Comparison of ENCODE assay signal across 8 cellular contexts in the genomic region with DNA sequence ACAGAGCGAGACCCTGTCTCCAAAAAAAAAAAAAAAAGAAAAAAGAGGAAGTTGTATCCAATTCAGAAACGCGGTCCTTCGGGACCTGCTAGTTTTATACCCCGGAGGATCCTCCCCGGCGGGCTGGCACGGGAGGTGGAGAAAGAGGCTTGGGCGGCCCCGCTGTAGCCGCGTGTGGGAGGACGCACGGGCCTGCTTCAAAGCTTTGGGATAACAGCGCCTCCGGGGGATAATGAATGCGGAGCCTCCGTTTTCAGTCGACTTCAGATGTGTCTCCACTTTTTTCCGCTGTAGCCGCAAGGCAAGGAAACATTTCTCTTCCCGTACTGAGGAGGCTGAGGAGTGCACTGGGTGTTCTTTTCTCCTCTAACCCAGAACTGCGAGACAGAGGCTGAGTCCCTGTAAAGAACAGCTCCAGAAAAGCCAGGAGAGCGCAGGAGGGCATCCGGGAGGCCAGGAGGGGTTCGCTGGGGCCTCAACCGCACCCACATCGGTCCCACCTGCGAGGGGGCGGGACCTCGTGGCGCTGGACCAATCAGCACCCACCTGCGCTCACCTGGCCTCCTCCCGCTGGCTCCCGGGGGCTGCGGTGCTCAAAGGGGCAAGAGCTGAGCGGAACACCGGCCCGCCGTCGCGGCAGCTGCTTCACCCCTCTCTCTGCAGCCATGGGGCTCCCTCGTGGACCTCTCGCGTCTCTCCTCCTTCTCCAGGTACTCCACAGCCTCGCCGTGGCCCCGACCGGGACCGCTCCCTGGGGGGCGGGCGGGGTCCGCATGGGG. TPM values are rescaled to one million over a fixed set of nuclear protein-coding genes. Genes with fewer than 3 reads are reported as not detected.
DNase-seq lines count a peak whose midpoint lies in the region; ATAC-seq and TF ChIP-seq lines count a peak whose summit lies in the region.

Gene CDH3, plus strand, starts transcription at position 596 of the 779 bp plus-strand sequence. Its CDS starts 70 bp downstream, at position 666.

- TF ChIP-seq CTCF in chondrocyte (IDR thresholded peaks at IDR 0.05) = no peak

- peaks cover 0 to 30% of the 10 kb centered on the region in 2 donors for H3K4me1 ChIP-seq in muscle layer of duodenum (ENCODE audit: control insufficient read depth in 1 of 2, insufficient read depth in 2 of 2, low read length in 2 of 2)

- H3K27me3 ChIP-seq in muscle layer of duodenum (ENCODE audit: low read depth, low read length) = peaks cover 32% of the 10 kb centered on the region

- no peak within 1 kb of the TSS for H3K27ac Mint-ChIP-seq in activated CD4-positive, alpha-beta memory T cell treated with anti-CD3 and anti-CD28 coated beads for 36 hours
- no peak within 1 kb of the TSS for H3K27ac Mint-ChIP-seq in activated CD4-positive, alpha-beta memory T cell treated with anti-CD3 and anti-CD28 coated beads, Interleukin-2, amount 10 ng/mL, durations not matched to agents 7 days and 5 days
- H3K27ac Mint-ChIP-seq in chondrocyte (ENCODE audit: unreplicated experiment) = peak within 1 kb of the TSS; percentile 12

- no peak for ATAC-seq in HG02571 (IDR thresholded peaks at IDR 0.05; ENCODE audit: unreplicated experiment)
- no peak for ATAC-seq in HG03520 (IDR thresholded peaks at IDR 0.05; ENCODE audit: unreplicated experiment)

- peaks cover 29% of the 10 kb centered on the region for H3K4me1 Mint-ChIP-seq in activated CD4-positive, alpha-beta memory T cell treated with anti-CD3 and anti-CD28 coated beads for 36 hours (ENCODE audit: low read depth)
- H3K4me1 Mint-ChIP-seq in activated CD4-positive, alpha-beta memory T cell treated with anti-CD3 and anti-CD28 coated beads, Interleukin-2, amount 10 ng/mL, durations not matched to agents 7 days and 5 days = peaks cover 13% of the 10 kb centered on the region
- peaks cover 18% of the 10 kb centered on the region for H3K4me1 Mint-ChIP-seq in chondrocyte (ENCODE audit: low read depth)

- peak within 1 kb of the TSS; percentile 26 to 52 for H3K4me3 ChIP-seq in muscle layer of duodenum (ENCODE audit: low read depth in 1 of 2, low read length in 2 of 2)

- CTCF ChIA-PET in activated CD4-positive, alpha-beta memory T cell treated with anti-CD3 and anti-CD28 coated beads for 36 hours (lab: Charles Lee) = interaction anchor here (0.9 to 1.2 kb wide), 2 partner anchors 54 to 154 kb away, joined by 3 read pairs; no protein-coding TSS in a partner anchor
- CTCF ChIA-PET in activated CD4-positive, alpha-beta memory T cell treated with anti-CD3 and anti-CD28 coated beads, Interleukin-2, amount 10 ng/mL, durations not matched to agents 7 days and 5 days (lab: Charles Lee) = no interaction called here

- H3K27ac ChIP-seq in muscle layer of duodenum (ENCODE audit: low read length) = no peak within 1 kb of the TSS

- H3K4me3 Mint-ChIP-seq in activated CD4-positive, alpha-beta memory T cell treated with anti-CD3 and anti-CD28 coated beads for 36 hours = peak within 1 kb of the TSS; percentile 60
- H3K4me3 Mint-ChIP-seq in activated CD4-positive, alpha-beta memory T cell treated with anti-CD3 and anti-CD28 coated beads, Interleukin-2, amount 10 ng/mL, durations not matched to agents 7 days and 5 days = no peak within 1 kb of the TSS
- H3K4me3 Mint-ChIP-seq in chondrocyte (ENCODE audit: unreplicated experiment) = peak within 1 kb of the TSS; percentile 63

- DNase-seq in activated CD4-positive, alpha-beta memory T cell treated with anti-CD3 and anti-CD28 coated beads for 36 hours = peak; percentile 40
- no peak for DNase-seq in activated CD4-positive, alpha-beta memory T cell treated with anti-CD3 and anti-CD28 coated beads, Interleukin-2, amount 10 ng/mL, durations not matched to agents 7 days and 5 days
- peak; percentile 63 for DNase-seq in NCI-H748 treated with DMSO at 0.1 percent for 48 hours (lab: John Stamatoyannopoulos, UW)
- no peak for DNase-seq in chondrocyte (ENCODE audit: low spot score)
- no peak for DNase-seq in effector CD8-positive, alpha-beta T cell (lab: John Stamatoyannopoulos, UW)

- POLR2A ChIA-PET in activated CD4-positive, alpha-beta memory T cell treated with anti-CD3 and anti-CD28 coated beads for 36 hours (lab: Charles Lee) = interaction anchor here (1.2 kb wide), 1 partner anchor 30 kb away, joined by 3 read pairs; no protein-coding TSS in a partner anchor
- POLR2A ChIA-PET in activated CD4-positive, alpha-beta memory T cell treated with anti-CD3 and anti-CD28 coated beads, Interleukin-2, amount 10 ng/mL, durations not matched to agents 7 days and 5 days (lab: Charles Lee) = no interaction called here

- H3K36me3 ChIP-seq in muscle layer of duodenum (ENCODE audit: control insufficient read depth in 1 of 2, insufficient read depth in 2 of 2, low read length in 2 of 2) = no peaks in the 10 kb centered on the region

- peaks cover 58% of the 10 kb centered on the region for H3K27me3 Mint-ChIP-seq in activated CD4-positive, alpha-beta memory T cell treated with anti-CD3 and anti-CD28 coated beads for 36 hours
- H3K27me3 Mint-ChIP-seq in activated CD4-positive, alpha-beta memory T cell treated with anti-CD3 and anti-CD28 coated beads, Interleukin-2, amount 10 ng/mL, durations not matched to agents 7 days and 5 days = peaks cover 53% of the 10 kb centered on the region
- no peaks in the 10 kb centered on the region for H3K27me3 Mint-ChIP-seq in chondrocyte (ENCODE audit: low read depth)

- no peaks in the 10 kb centered on the region for H3K9me3 Mint-ChIP-seq in activated CD4-positive, alpha-beta memory T cell treated with anti-CD3 and anti-CD28 coated beads for 36 hours
- H3K9me3 Mint-ChIP-seq in activated CD4-positive, alpha-beta memory T cell treated with anti-CD3 and anti-CD28 coated beads, Interleukin-2, amount 10 ng/mL, durations not matched to agents 7 days and 5 days = no peaks in the 10 kb centered on the region
- no peaks in the 10 kb centered on the region for H3K9me3 Mint-ChIP-seq in chondrocyte (ENCODE audit: low read depth)

- intact Hi-C loops in activated CD4-positive, alpha-beta memory T cell treated with anti-CD3 and anti-CD28 coated beads for 36 hours (cut with micrococcal nuclease) = no loop called here

- H3K9me3 ChIP-seq in muscle layer of duodenum (ENCODE audit: control insufficient read depth in 1 of 2, low read length in 2 of 2) = no peaks in the 10 kb centered on the region

- no peaks in the 10 kb centered on the region for H3K36me3 Mint-ChIP-seq in activated CD4-positive, alpha-beta memory T cell treated with anti-CD3 and anti-CD28 coated beads for 36 hours
- no peaks in the 10 kb centered on the region for H3K36me3 Mint-ChIP-seq in activated CD4-positive, alpha-beta memory T cell treated with anti-CD3 and anti-CD28 coated beads, Interleukin-2, amount 10 ng/mL, durations not matched to agents 7 days and 5 days (ENCODE audit: low read depth)
- no peaks in the 10 kb centered on the region for H3K36me3 Mint-ChIP-seq in chondrocyte (ENCODE audit: low read depth)

RNA-seq across cellular contexts. Expression of gene CDH3, which starts in this region (rescaled TPM):
- total RNA-seq in activated CD4-positive, alpha-beta memory T cell treated with anti-CD3 and anti-CD28 coated beads for 36 hours = 1 to 10 TPM; 5.2 to 5.3 TPM
- under 1 TPM; 0.15 to 0.33 TPM for total RNA-seq in activated CD4-positive, alpha-beta memory T cell treated with anti-CD3 and anti-CD28 coated beads, Interleukin-2, amount 10 ng/mL, durations not matched to agents 7 days and 5 days
- 1.1 to 1.6 TPM (median 1.4 TPM) in 3 replicates for total RNA-seq in chondrocyte

Comparison
In these comparisons a context has a peak if more than half of its experiments do, and no peak if none do; other contexts are left out.
1. DNase-seq: peak in activated CD4-positive, alpha-beta memory T cell treated with anti-CD3 and anti-CD28 coated beads for 36 hours (single experiment) and NCI-H748 treated with DMSO at 0.1 percent for 48 hours (single experiment); none in activated CD4-positive, alpha-beta memory T cell treated with anti-CD3 and anti-CD28 coated beads, Interleukin-2, amount 10 ng/mL, durations not matched to agents 7 days and 5 days (single experiment), chondrocyte (single experiment) and effector CD8-positive, alpha-beta T cell (single experiment).